Comparison of ENCODE assay signal across 2 cellular contexts in the genomic region with DNA sequence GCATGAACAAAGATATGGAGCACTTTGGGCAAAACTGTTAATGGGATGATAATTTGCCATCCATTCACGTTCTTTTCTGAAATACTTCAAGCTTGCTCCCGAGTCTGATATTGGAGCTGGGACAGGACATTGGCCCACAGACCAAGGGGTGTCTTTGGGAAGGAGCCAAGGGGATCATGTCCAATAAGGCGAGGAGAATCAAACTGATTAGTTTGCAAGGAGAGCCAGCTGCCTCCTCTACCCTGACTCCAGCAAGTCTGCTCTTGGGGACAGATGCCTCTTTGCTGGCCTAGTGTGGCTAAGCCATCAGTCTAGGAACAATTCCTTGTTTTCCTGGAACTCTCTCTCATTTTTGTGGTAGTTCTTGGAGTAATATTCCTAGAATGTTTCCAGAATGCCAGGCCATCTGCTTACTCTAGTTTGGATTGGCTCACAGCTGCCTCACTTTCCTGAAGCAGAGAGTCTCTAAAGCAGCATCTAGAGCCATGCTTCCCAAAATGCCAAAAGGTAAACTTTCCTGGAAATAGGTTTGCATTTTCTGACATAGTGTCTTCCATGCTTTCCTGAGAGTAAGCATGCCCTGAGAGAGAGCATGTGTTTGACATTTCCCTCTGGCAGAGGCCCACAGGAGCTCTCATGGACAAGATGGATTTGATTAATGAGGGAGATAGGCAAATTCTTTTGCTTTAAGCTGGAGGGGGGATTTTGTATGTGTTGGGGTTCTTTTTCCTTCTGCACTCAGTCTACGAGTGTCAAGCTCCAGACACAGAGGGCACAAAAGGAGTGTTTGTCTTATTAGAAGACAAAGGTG.
TF ChIP-seq lines count a peak whose summit lies in the region.

No MANE protein-coding gene starts in this region.

TF ChIP-seq in IMR-90, 13 proteins besides CTCF, POLR2A, EP300 and RAD21:
- TF ChIP-seq CHD1 (IDR thresholded peaks at IDR 0.05; ENCODE audit: low read depth, low read length), result no peak
- TF ChIP-seq BHLHE40 (IDR thresholded peaks at IDR 0.05; ENCODE audit: low read depth, low read length), result no peak
- TF ChIP-seq CEBPB (IDR thresholded peaks at IDR 0.05; ENCODE audit: low read depth, low read length), result no peak
- no peak for TF ChIP-seq MAFK (IDR thresholded peaks at IDR 0.05; ENCODE audit: low read depth, low read length)
- no peak for TF ChIP-seq RCOR1 (IDR thresholded peaks at IDR 0.05; ENCODE audit: insufficient replicate concordance, low read length)
- TF ChIP-seq SMC3 (IDR thresholded peaks at IDR 0.05; ENCODE audit: low read depth, low read length), result no peak
- TF ChIP-seq, protein P1, sequence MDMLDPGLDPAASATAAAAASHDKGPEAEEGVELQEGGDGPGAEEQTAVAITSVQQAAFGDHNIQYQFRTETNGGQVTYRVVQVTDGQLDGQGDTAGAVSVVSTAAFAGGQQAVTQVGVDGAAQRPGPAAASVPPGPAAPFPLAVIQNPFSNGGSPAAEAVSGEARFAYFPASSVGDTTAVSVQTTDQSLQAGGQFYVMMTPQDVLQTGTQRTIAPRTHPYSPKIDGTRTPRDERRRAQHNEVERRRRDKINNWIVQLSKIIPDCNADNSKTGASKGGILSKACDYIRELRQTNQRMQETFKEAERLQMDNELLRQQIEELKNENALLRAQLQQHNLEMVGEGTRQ (IDR thresholded peaks at IDR 0.05; ENCODE audit: low read depth, low read length), result no peak
- no peak for TF ChIP-seq FOS (IDR thresholded peaks at IDR 0.05; ENCODE audit: low read depth, low read length)
- TF ChIP-seq, protein P2, sequence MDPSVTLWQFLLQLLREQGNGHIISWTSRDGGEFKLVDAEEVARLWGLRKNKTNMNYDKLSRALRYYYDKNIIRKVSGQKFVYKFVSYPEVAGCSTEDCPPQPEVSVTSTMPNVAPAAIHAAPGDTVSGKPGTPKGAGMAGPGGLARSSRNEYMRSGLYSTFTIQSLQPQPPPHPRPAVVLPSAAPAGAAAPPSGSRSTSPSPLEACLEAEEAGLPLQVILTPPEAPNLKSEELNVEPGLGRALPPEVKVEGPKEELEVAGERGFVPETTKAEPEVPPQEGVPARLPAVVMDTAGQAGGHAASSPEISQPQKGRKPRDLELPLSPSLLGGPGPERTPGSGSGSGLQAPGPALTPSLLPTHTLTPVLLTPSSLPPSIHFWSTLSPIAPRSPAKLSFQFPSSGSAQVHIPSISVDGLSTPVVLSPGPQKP (IDR thresholded peaks at IDR 0.05; ENCODE audit: borderline replicate concordance, low read depth, low read length), result no peak
- no peak for TF ChIP-seq NFE2L2 (IDR thresholded peaks at IDR 0.05; ENCODE audit: low read depth, low read length)
- no peak for TF ChIP-seq RFX5 (IDR thresholded peaks at IDR 0.05; ENCODE audit: low read depth, low read length)
- no peak for TF ChIP-seq MXI1 (IDR thresholded peaks at IDR 0.05; ENCODE audit: borderline replicate concordance, low read depth, low read length)
- TF ChIP-seq MAZ (IDR thresholded peaks at IDR 0.05; ENCODE audit: borderline replicate concordance, low read depth, low read length), result no peak

TF ChIP-seq in K562, 482 proteins besides CTCF, POLR2A, EP300 and RAD21:
- no peak for TF ChIP-seq KDM5B (IDR thresholded peaks at IDR 0.05; ENCODE audit: insufficient replicate concordance, low read depth, low read length)
- TF ChIP-seq, protein P3, sequence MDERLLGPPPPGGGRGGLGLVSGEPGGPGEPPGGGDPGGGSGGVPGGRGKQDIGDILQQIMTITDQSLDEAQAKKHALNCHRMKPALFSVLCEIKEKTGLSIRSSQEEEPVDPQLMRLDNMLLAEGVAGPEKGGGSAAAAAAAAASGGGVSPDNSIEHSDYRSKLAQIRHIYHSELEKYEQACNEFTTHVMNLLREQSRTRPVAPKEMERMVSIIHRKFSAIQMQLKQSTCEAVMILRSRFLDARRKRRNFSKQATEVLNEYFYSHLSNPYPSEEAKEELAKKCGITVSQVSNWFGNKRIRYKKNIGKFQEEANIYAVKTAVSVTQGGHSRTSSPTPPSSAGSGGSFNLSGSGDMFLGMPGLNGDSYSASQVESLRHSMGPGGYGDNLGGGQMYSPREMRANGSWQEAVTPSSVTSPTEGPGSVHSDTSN (CRISPR knock-in tag; IDR thresholded peaks at IDR 0.05; ENCODE audit: low read depth), result no peak
- TF ChIP-seq, protein P3 (tag; conservative IDR thresholded peaks at IDR 0.05; ENCODE audit: low read depth), result peak; percentile 32; the same call in 1 of the 2 replicates
